Comparison of ENCODE assay signal across 15 cellular contexts in genomic region chr1:50414853-50415234, GRCh38. TPM values are rescaled to one million over a fixed set of nuclear protein-coding genes. Genes with fewer than 3 reads are reported as not detected.
DNase-seq lines count a peak whose midpoint lies in the region; ATAC-seq, FAIRE-seq and TF ChIP-seq lines count a peak whose summit lies in the region.
"Had no signal": no experiment of that assay in that cellular context is flagged by ENCODE, and none has a peak within 500 bp of the region (broad histone marks: within the 10 kb centered on the region; RNA-seq: fewer than 3 reads in every experiment).

No MANE protein-coding gene starts in this region.

- no peak overlapping the region for H3K27ac Mint-ChIP-seq in WTC11
- H3K27ac Mint-ChIP-seq in activated T-helper 2 cell treated with anti-CD3 and anti-CD28 coated beads, Interferon-gamma antibody, Interleukin-2, Interleukin-4, amounts not matched to agents 10 μg/mL and 5 μg/mL and 100 μg/mL, durations not matched to agents 14 hours and 24 hours and 36 hours: no peak overlapping the region
- H3K27ac Mint-ChIP-seq: CD8-positive, alpha-beta memory T cell had no signal

- H3K4me3 ChIP-seq in HepG2 (replicated peaks in 1 of 3; ENCODE audit: insufficient read depth in 1 of 3, low read depth in 2 of 3, low read length in 3 of 3) (no peak overlapping the region), right lobe of liver (no peak overlapping the region), iPS-18a (ENCODE audit: low read length) (peak overlapping the region; percentile 68)
- H3K4me3 ChIP-seq: BLaER1 had no signal

- WGBS in HepG2 (ENCODE audit: low lambda C conversion rate): 19% methylated on average over 7 of the region's 7 CpGs
- WGBS in right lobe of liver (ENCODE audit: insufficient coverage, low coverage, low lambda C conversion rate, missing lambda C conversion rate): 53% methylated on average over 3 of the region's 7 CpGs

- TF ChIP-seq CTCF in HepG2 (CRISPR knock-in tag; IDR thresholded peaks at IDR 0.05) (no peak), right lobe of liver (IDR thresholded peaks at IDR 0.05) (no peak), WTC11 (IDR thresholded peaks at IDR 0.05) (no peak)

- DNase-seq in HepG2 (ENCODE audit: low spot score) (no peak), right lobe of liver (no peak), WTC11 (ENCODE audit: low spot score) (no peak), NOMO-1 (lab: John Stamatoyannopoulos, UW; ENCODE audit: unreplicated experiment in 2 of 2) (no peak), hippocampal formation (lab: John Stamatoyannopoulos, UW) (no peak)
- no peak for DNase-seq in activated T-helper 2 cell treated with anti-CD3 and anti-CD28 coated beads, Interferon-gamma antibody, Interleukin-2, Interleukin-4, amounts not matched to agents 10 μg/mL and 5 μg/mL and 100 μg/mL, durations not matched to agents 14 hours and 24 hours and 36 hours (ENCODE audit: low spot score)
- DNase-seq: AML-193; Caco-2; CD8-positive, alpha-beta memory T cell; GF-D8 had no signal

- TF ChIP-seq RAD21 in HepG2 (CRISPR knock-in tag; IDR thresholded peaks at IDR 0.05): no peak

- intact Hi-C loops in HepG2 (cut with micrococcal nuclease; ENCODE audit: unreplicated experiment): no loop called here
- intact Hi-C loops in right lobe of liver (cut with DNase I): no loop called here
- intact Hi-C loops in activated T-helper 2 cell treated with anti-CD3 and anti-CD28 coated beads, Interferon-gamma antibody, Interleukin-2, Interleukin-4, amounts not matched to agents 10 μg/mL and 5 μg/mL and 100 μg/mL, durations not matched to agents 14 hours and 24 hours and 36 hours (cut with micrococcal nuclease): loop anchor here (5.0 kb wide), 1 partner anchor 48 kb away; no protein-coding TSS in a partner anchor

- CTCF ChIA-PET in HepG2 (lab: Yijun Ruan, JAX; ENCODE audit: low intra/inter-chr PET ratio, low total read pairs) (no interaction called here), WTC11 (lab: Charles Lee) (interaction anchor here (0.6 to 3.7 kb wide), 7 partner anchors 10 to 196 kb away, joined by 3 to 16 read pairs (median 3); partner anchors contain the start of gene DMRTA2)

- no TSS peak for BruUV-seq in HepG2 (replicated peaks; lab: Mats Ljungman, UMichigan)

- TF ChIP-seq EP300 in HepG2 (IDR thresholded peaks at IDR 0.05; ENCODE audit: low read depth in 2 of 2, low read length in 2 of 2) (no peak), HepG2 (CRISPR knock-in tag; IDR thresholded peaks at IDR 0.05; ENCODE audit: borderline replicate concordance) (no peak)

- H2AFZ ChIP-seq in HepG2 (ENCODE audit: low read length): no peak overlapping the region

- H3K9ac ChIP-seq in HepG2 (ENCODE audit: insufficient read depth, low read depth, low read length): no peak overlapping the region
- H3K9ac ChIP-seq in iPS-18a (ENCODE audit: low read length): no peak overlapping the region
- H3K9ac ChIP-seq: BLaER1 had no signal

- no peaks in the 10 kb centered on the region for H3K9me3 ChIP-seq in HepG2 (ENCODE audit: low read length)
- H3K9me3 ChIP-seq in right lobe of liver: no peaks in the 10 kb centered on the region
- H3K9me3 ChIP-seq in iPS-18a (ENCODE audit: control insufficient read depth, low read depth, low read length): no peaks in the 10 kb centered on the region
- H3K9me3 ChIP-seq: Caco-2 had no signal

- in situ Hi-C loops in HepG2 (cut with HindIII; ENCODE audit: extremely low pct_ligation_motif_present, low pct_unique_long_range_greater_than_20kb): no loop called here

- ATAC-seq in HepG2 (no peak), right lobe of liver (no peak), WTC11 (no peak)

- H3K4me1 ChIP-seq in HepG2 (ENCODE audit: insufficient read depth, low read length) (peaks cover 4% of the 10 kb centered on the region), right lobe of liver (peaks cover 0 to 17% (median 0%) of the 10 kb centered on the region in 4 donors), iPS-18a (ENCODE audit: control insufficient read depth, low read depth, low read length) (peaks cover 3% of the 10 kb centered on the region)
- H3K4me1 ChIP-seq: BLaER1, Caco-2 had no signal

- H3K4me3 Mint-ChIP-seq in WTC11: peak overlapping the region; percentile 21
- H3K4me3 Mint-ChIP-seq in activated T-helper 2 cell treated with anti-CD3 and anti-CD28 coated beads, Interferon-gamma antibody, Interleukin-2, Interleukin-4, amounts not matched to agents 10 μg/mL and 5 μg/mL and 100 μg/mL, durations not matched to agents 14 hours and 24 hours and 36 hours (ENCODE audit: low read depth): no peak overlapping the region
- H3K4me3 Mint-ChIP-seq: CD8-positive, alpha-beta memory T cell had no signal

- peaks cover 4% of the 10 kb centered on the region for H3K9me3 Mint-ChIP-seq in WTC11
- no peaks in the 10 kb centered on the region for H3K9me3 Mint-ChIP-seq in activated T-helper 2 cell treated with anti-CD3 and anti-CD28 coated beads, Interferon-gamma antibody, Interleukin-2, Interleukin-4, amounts not matched to agents 10 μg/mL and 5 μg/mL and 100 μg/mL, durations not matched to agents 14 hours and 24 hours and 36 hours

- FAIRE-seq in HepG2 (lab: Jason Lieb, UNC): no peak
- FAIRE-seq: H54 had no signal

- H3K4me1 Mint-ChIP-seq in WTC11: peaks cover 24% of the 10 kb centered on the region
- no peaks in the 10 kb centered on the region for H3K4me1 Mint-ChIP-seq in activated T-helper 2 cell treated with anti-CD3 and anti-CD28 coated beads, Interferon-gamma antibody, Interleukin-2, Interleukin-4, amounts not matched to agents 10 μg/mL and 5 μg/mL and 100 μg/mL, durations not matched to agents 14 hours and 24 hours and 36 hours (ENCODE audit: low read depth)

- no peaks in the 10 kb centered on the region for H3K36me3 ChIP-seq in HepG2 (replicated peaks in 1 of 2; ENCODE audit: control insufficient read depth in 1 of 2, insufficient read depth in 2 of 2, low read length in 2 of 2)
- no peaks in the 10 kb centered on the region for H3K36me3 ChIP-seq in right lobe of liver
- H3K36me3 ChIP-seq in iPS-18a (ENCODE audit: control insufficient read depth, low read depth, low read length): no peaks in the 10 kb centered on the region
- H3K36me3 ChIP-seq: BLaER1 had no signal

- H3K27me3 ChIP-seq in HepG2 (ENCODE audit: control insufficient read depth in 1 of 2, insufficient read depth in 2 of 2, low read length in 2 of 2) (peaks cover 14 to 56% of the 10 kb centered on the region in 2 experiments), right lobe of liver (peaks cover 7 to 28% of the 10 kb centered on the region in 2 donors), iPS-18a (ENCODE audit: control insufficient read depth, insufficient read depth, low read length) (peaks cover 92% of the 10 kb centered on the region)

- peaks cover 91% of the 10 kb centered on the region for H3K27me3 Mint-ChIP-seq in WTC11 (ENCODE audit: low read depth)
- H3K27me3 Mint-ChIP-seq in activated T-helper 2 cell treated with anti-CD3 and anti-CD28 coated beads, Interferon-gamma antibody, Interleukin-2, Interleukin-4, amounts not matched to agents 10 μg/mL and 5 μg/mL and 100 μg/mL, durations not matched to agents 14 hours and 24 hours and 36 hours (ENCODE audit: low read depth): peaks cover 57% of the 10 kb centered on the region

- H3K4me2 ChIP-seq in HepG2 (ENCODE audit: low read depth, low read length): no peak overlapping the region
- H3K4me2 ChIP-seq: BLaER1 had no signal

- no peaks in the 10 kb centered on the region for H3K79me2 ChIP-seq in HepG2 (ENCODE audit: insufficient read depth, low read length)

- TF ChIP-seq POLR2A in HepG2 (IDR thresholded peaks at IDR 0.05; ENCODE audit: insufficient read depth in 1 of 2, low read depth in 2 of 2, low read length in 2 of 2) (no peak), right lobe of liver (IDR thresholded peaks at IDR 0.05) (no peak)

- no peaks in the 10 kb centered on the region for H4K20me1 ChIP-seq in HepG2 (ENCODE audit: insufficient read depth, low read length)
- H4K20me1 ChIP-seq: BLaER1 had no signal

- POLR2A ChIA-PET in HepG2 (lab: Yijun Ruan, JAX): no interaction called here
- POLR2A ChIA-PET in WTC11 (lab: Charles Lee): no interaction called here

- H3K36me3 Mint-ChIP-seq in WTC11: peaks cover 7% of the 10 kb centered on the region
- no peaks in the 10 kb centered on the region for H3K36me3 Mint-ChIP-seq in activated T-helper 2 cell treated with anti-CD3 and anti-CD28 coated beads, Interferon-gamma antibody, Interleukin-2, Interleukin-4, amounts not matched to agents 10 μg/mL and 5 μg/mL and 100 μg/mL, durations not matched to agents 14 hours and 24 hours and 36 hours (ENCODE audit: low read depth)

- H3K27ac ChIP-seq in HepG2 (ENCODE audit: extremely low read length, insufficient read depth, low read length): no peak overlapping the region
- no peak overlapping the region for H3K27ac ChIP-seq in right lobe of liver
- no peak overlapping the region for H3K27ac ChIP-seq in iPS-18a (ENCODE audit: low read length)
- H3K27ac ChIP-seq: 22Rv1, BLaER1 had no signal

RNA-seq across cellular contexts. Expression of gene DMRTA2, which starts 8.4 kb away (rescaled TPM):
- total RNA-seq in HepG2 (2016; rRNA removed; fragmentation: Illumina TruSeq; extraction: Trizol) (not detected in 2 replicates), right lobe of liver (not detected), WTC11 (2021) (not detected in 3 replicates)
- not detected in 2 replicates for total RNA-seq in HepG2 (2016; cell fraction: cytosol; rRNA removed; fragmentation: Illumina TruSeq; extraction: Trizol; ENCODE audit: low read depth)
- not detected in 2 replicates for total RNA-seq in HepG2 (2016; cell fraction: insoluble cytoplasmic fraction; rRNA removed; fragmentation: Illumina TruSeq; extraction: Trizol)
- not detected in 2 replicates for total RNA-seq in HepG2 (2016; cell fraction: membrane; rRNA removed; fragmentation: Illumina TruSeq; extraction: Trizol)
- total RNA-seq in HepG2 (2016; cell fraction: nucleus; rRNA removed; fragmentation: Illumina TruSeq; extraction: Trizol): not detected in 2 replicates
- polyA plus RNA-seq in HepG2 (2011; rRNA removed): 0.03 TPM in 1 of 2 replicates, not detected in the other
- polyA plus RNA-seq in HepG2 (2011; cell fraction: cytosol; rRNA removed): 0.01 TPM in 1 of 2 replicates, not detected in the other
- polyA plus RNA-seq in HepG2 (2011; cell fraction: nucleus; rRNA removed): not detected in 2 replicates
- not detected in 2 replicates for polyA plus RNA-seq in HepG2 (2012)
- 0.05 TPM in 1 of 2 replicates, not detected in the other for polyA plus RNA-seq in HepG2 (2016; cell fraction: cytosol; fragmentation: Illumina TruSeq; extraction: Trizol; ENCODE audit: low read depth)
- not detected in 2 replicates for polyA plus RNA-seq in HepG2 (2016; cell fraction: insoluble cytoplasmic fraction; fragmentation: Illumina TruSeq; extraction: Trizol; ENCODE audit: low read depth)
- not detected in 2 replicates for polyA plus RNA-seq in HepG2 (2016; cell fraction: membrane; fragmentation: Illumina TruSeq; extraction: Trizol; ENCODE audit: low read depth)
- polyA plus RNA-seq in HepG2 (2016; cell fraction: nucleus; fragmentation: Illumina TruSeq; extraction: Trizol; ENCODE audit: insufficient read depth, low read depth): not detected in 2 replicates
- not detected in 2 replicates for polyA minus RNA-seq in HepG2 (2011; rRNA and poly(A)+ RNA removed; ENCODE audit: low replicate concordance)
- polyA minus RNA-seq in HepG2 (2011; cell fraction: cytosol; rRNA and poly(A)+ RNA removed): not detected in 2 replicates
- polyA minus RNA-seq in HepG2 (2011; cell fraction: nucleus; rRNA and poly(A)+ RNA removed): 0.13 TPM in 1 of 2 replicates, not detected in the other
- total RNA-seq in activated T-helper 2 cell treated with anti-CD3 and anti-CD28 coated beads, Interferon-gamma antibody, Interleukin-2, Interleukin-4, amounts not matched to agents 10 μg/mL and 5 μg/mL and 100 μg/mL, durations not matched to agents 14 hours and 24 hours and 36 hours: not detected in 2 replicates
- total RNA-seq: CD8-positive, alpha-beta memory T cell; HT-29 had no signal
- polyA plus RNA-seq: CD8-positive, alpha-beta memory T cell had no signal
